ENCODE assay signal across 9 cellular contexts in the genomic region with DNA sequence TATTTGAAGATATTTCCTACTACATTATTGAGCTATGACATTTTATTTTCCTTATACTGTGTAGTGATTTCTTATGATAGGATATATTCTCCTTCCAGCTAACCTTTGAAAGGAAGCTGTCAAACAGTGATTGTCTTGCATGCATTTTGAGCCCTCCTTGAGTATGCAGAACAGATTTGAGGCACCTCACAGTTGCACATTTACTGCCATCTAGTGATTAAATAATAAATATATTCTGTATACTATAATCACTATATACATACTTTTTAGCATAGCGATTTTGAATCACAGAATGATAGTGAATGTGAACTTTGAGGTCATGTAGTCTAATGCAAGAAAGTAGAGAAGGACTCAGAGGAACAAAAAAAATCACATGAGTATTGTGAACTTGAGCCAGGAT.
DNase-seq lines count a peak whose midpoint lies in the region; ATAC-seq and TF ChIP-seq lines count a peak whose summit lies in the region.
"Had no signal": no experiment of that assay in that cellular context is flagged by ENCODE, and none has a peak within 500 bp of the region (broad histone marks: within the 10 kb centered on the region; RNA-seq: fewer than 3 reads in every experiment).

No MANE protein-coding gene starts in this region.

- H3K27ac ChIP-seq in dorsolateral prefrontal cortex (no peak overlapping the region), ascending aorta (no peak overlapping the region)
- H3K27ac ChIP-seq: tibial artery had no signal

- no peaks in the 10 kb centered on the region for H3K9me3 ChIP-seq in ascending aorta
- H3K9me3 ChIP-seq: tibial artery had no signal

- intact Hi-C loops in dorsolateral prefrontal cortex (cut with DNase I), result no loop called here
- intact Hi-C loops in ascending aorta (cut with DNase I), result no loop called here
- intact Hi-C loops in Right ventricle myocardium inferior (cut with DNase I), result no loop called here

- ATAC-seq in esophagus mucosa, result no peak
- no peak for ATAC-seq in Right ventricle myocardium inferior

- no peaks in the 10 kb centered on the region for H3K4me1 ChIP-seq in ascending aorta
- H3K4me1 ChIP-seq: tibial artery had no signal

- H3K4me3 ChIP-seq in dorsolateral prefrontal cortex (no peak overlapping the region), ascending aorta (no peak overlapping the region)
- H3K4me3 ChIP-seq: tibial artery had no signal

- H3K27me3 ChIP-seq in dorsolateral prefrontal cortex (peaks cover 0 to 2% (median 0%) of the 10 kb centered on the region in 45 donors), ascending aorta (no peaks in the 10 kb centered on the region)
- H3K27me3 ChIP-seq: tibial artery had no signal

- TF ChIP-seq CTCF in dorsolateral prefrontal cortex (IDR thresholded peaks at IDR 0.05 in 54 of 56, conservative IDR thresholded peaks at IDR 0.05 in 2 of 56; ENCODE audit: low read depth in 1 of 56, partially characterized antibody in 56 of 56), result peak in 49 of 56 donors; percentile 14 to 64 (median 37)
- no peak for TF ChIP-seq CTCF in ascending aorta (IDR thresholded peaks at IDR 0.05)

- DNase-seq in NCI-H510A treated with DMSO at 0.1 percent for 48 hours (lab: John Stamatoyannopoulos, UW), result peak; percentile 83
- DNase-seq in NCI-H510A (lab: John Stamatoyannopoulos, UW), result no peak
- peak; percentile 52 for DNase-seq in NCI-H748 treated with DMSO at 0.1 percent for 48 hours (lab: John Stamatoyannopoulos, UW)
- no peak for DNase-seq in dorsolateral prefrontal cortex
- peak; percentile 35 for DNase-seq in superior temporal gyrus (ENCODE audit: extremely low spot score)
- DNase-seq in ascending aorta (ENCODE audit: low spot score in 2 of 2), result no peak
- DNase-seq in Right ventricle myocardium inferior (ENCODE audit: missing footprints), result no peak
- DNase-seq: tibial artery had no signal

- no peaks in the 10 kb centered on the region for H3K36me3 ChIP-seq in ascending aorta
- H3K36me3 ChIP-seq: tibial artery had no signal

Comparison
In these comparisons a context has a peak if more than half of its experiments do, and no peak if none do; other contexts are left out.
1. DNase-seq: peak in NCI-H510A treated with DMSO at 0.1 percent for 48 hours (single experiment), NCI-H748 treated with DMSO at 0.1 percent for 48 hours (single experiment) and superior temporal gyrus (single experiment); none in NCI-H510A (single experiment), dorsolateral prefrontal cortex (0 of 10), ascending aorta (0 of 2) and Right ventricle myocardium inferior (single experiment).
2. CTCF ChIP-seq: peak in dorsolateral prefrontal cortex (49 of 56); none in ascending aorta (0 of 3).